ENCODE assay signal across 8 cellular contexts in the genomic region with DNA sequence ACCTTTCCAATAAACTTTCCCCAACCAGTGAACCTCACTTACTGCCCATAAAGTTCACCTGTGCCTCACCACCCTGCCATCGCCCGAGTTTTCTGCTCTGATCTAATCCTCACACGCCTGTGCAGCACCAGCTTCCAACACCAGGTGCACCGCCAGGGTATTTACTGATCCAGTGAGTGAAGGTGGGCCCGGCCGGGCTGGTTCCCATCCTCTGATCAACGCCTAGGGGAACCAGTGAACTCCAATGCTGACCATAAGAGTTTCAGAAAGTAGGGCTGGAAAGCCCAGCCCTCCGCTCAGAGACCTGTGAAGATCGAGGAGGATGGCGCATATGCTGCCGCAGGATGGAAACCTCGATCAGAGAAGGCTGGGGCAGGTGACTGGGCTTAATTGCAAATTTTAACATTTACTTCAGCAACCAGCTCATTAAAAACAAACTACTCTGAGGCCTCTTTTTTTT. TPM values are rescaled to one million over a fixed set of nuclear protein-coding genes. Genes with fewer than 3 reads are reported as not detected.
DNase-seq lines count a peak whose midpoint lies in the region; TF ChIP-seq lines count a peak whose summit lies in the region.

No MANE protein-coding gene starts in this region.

- peak overlapping the region; percentile 98 for H3K9ac ChIP-seq in mesenchymal stem cell (ENCODE audit: low read length)

- CTCF ChIA-PET in HEK293 (lab: Yijun Ruan, JAX) = interaction anchor here (0.6 to 1.0 kb wide), 4 partner anchors 12 to 43 kb away, joined by 3 to 6 read pairs (median 3); no protein-coding TSS in a partner anchor

- DNase-seq in GM12864 (ENCODE audit: low read depth) (no peak), NCI-H1436 (lab: John Stamatoyannopoulos, UW) (peak; percentile 40), chondrocyte (ENCODE audit: low spot score) (peak; percentile 84), mesenchymal stem cell (no peak), OCI-M2 (lab: John Stamatoyannopoulos, UW; ENCODE audit: unreplicated experiment) (no peak)
- DNase-seq in activated CD4-positive, CD25-positive, alpha-beta regulatory T cell (lab: John Stamatoyannopoulos, UW) = peak; percentile 27 to 57 (median 50)
- DNase-seq in stimulated activated CD8-positive, alpha-beta memory T cell treated with anti-CD3 and anti-CD28 coated beads, Interleukin-4, amount 100 ng/mL, for 48 hours = peak; percentile 78

- no peak overlapping the region for H2BK120ac ChIP-seq in mesenchymal stem cell (ENCODE audit: low read depth, low read length)

- H3K18ac ChIP-seq in mesenchymal stem cell (ENCODE audit: low read depth in 1 of 2, low read length in 2 of 2) = peak overlapping the region in 1 of 2 experiments; percentile 28

- H4K91ac ChIP-seq in mesenchymal stem cell (ENCODE audit: low read length) = no peak overlapping the region

- H3K36me3 ChIP-seq in HEK293 (ENCODE audit: control insufficient read depth in 2 of 2, insufficient read depth in 1 of 2, low read length in 2 of 2) (peaks cover 4 to 21% of the 10 kb centered on the region in 2 experiments), mesenchymal stem cell (ENCODE audit: control insufficient read depth in 1 of 2, insufficient read depth in 2 of 2, low read depth in 1 of 2, low read length in 2 of 2) (peaks cover 16 to 19% of the 10 kb centered on the region in 2 experiments)

- H3K4me1 ChIP-seq in HEK293 (ENCODE audit: control insufficient read depth, insufficient read depth, low read length) = peaks cover 1% of the 10 kb centered on the region
- peaks cover 13% of the 10 kb centered on the region for H3K4me1 ChIP-seq in mesenchymal stem cell (ENCODE audit: control insufficient read depth, insufficient read depth, low read depth, low read length)

- peaks cover 19% of the 10 kb centered on the region for H3K79me1 ChIP-seq in mesenchymal stem cell (replicated peaks; ENCODE audit: low read length, poor library complexity, severe bottlenecking)

- H2BK5ac ChIP-seq in mesenchymal stem cell (ENCODE audit: low read depth, low read length, poor library complexity, severe bottlenecking) = no peak overlapping the region

- peak overlapping the region; percentile 87 for H3K4me3 Mint-ChIP-seq in chondrocyte (ENCODE audit: unreplicated experiment)

- H2AFZ ChIP-seq in mesenchymal stem cell (ENCODE audit: low read depth, low read length) = peak overlapping the region; percentile 49

- peak overlapping the region; percentile 74 for H3K27ac ChIP-seq in HEK293 (ENCODE audit: extremely low read depth, low read depth, low read length)
- peak overlapping the region; percentile 80 for H3K27ac ChIP-seq in mesenchymal stem cell (ENCODE audit: low read length, poor library complexity, severe bottlenecking)

- H3K36me3 Mint-ChIP-seq in chondrocyte (ENCODE audit: low read depth) = peaks cover 3% of the 10 kb centered on the region

- no peaks in the 10 kb centered on the region for H3K27me3 Mint-ChIP-seq in chondrocyte (ENCODE audit: low read depth)

- H2AK5ac ChIP-seq in mesenchymal stem cell (ENCODE audit: low read length, severe bottlenecking) = no peak overlapping the region

- H3K9me3 Mint-ChIP-seq in chondrocyte (ENCODE audit: low read depth) = no peaks in the 10 kb centered on the region

- peak overlapping the region; percentile 72 for H3K4me2 ChIP-seq in mesenchymal stem cell (ENCODE audit: low read length, poor library complexity, severe bottlenecking)

- H3K27ac Mint-ChIP-seq in chondrocyte (ENCODE audit: unreplicated experiment) = peak overlapping the region; percentile 95

- H3K23ac ChIP-seq in mesenchymal stem cell (ENCODE audit: low read length in 2 of 2) = no peak overlapping the region

- H3K4me3 ChIP-seq in GM12864 (ENCODE audit: low read depth, low read length) (peak overlapping the region; percentile 74), HEK293 (ENCODE audit: low read depth, low read length) (peak overlapping the region; percentile 46), mesenchymal stem cell (ENCODE audit: insufficient read depth in 1 of 2, low read depth in 1 of 2, low read length in 2 of 2) (peak overlapping the region; percentile 43 to 93)

- H3K9me3 ChIP-seq in HEK293 (ENCODE audit: control insufficient read depth, insufficient read depth, low read depth, low read length) (no peaks in the 10 kb centered on the region), mesenchymal stem cell (ENCODE audit: control insufficient read depth, low read length) (no peaks in the 10 kb centered on the region)

- H4K8ac ChIP-seq in mesenchymal stem cell (ENCODE audit: low read length) = peak overlapping the region; percentile 4

- H3K14ac ChIP-seq in mesenchymal stem cell (ENCODE audit: low read length in 2 of 2) = no peak overlapping the region

- peak; percentile 61 for TF ChIP-seq CTCF in GM12864 (IDR thresholded peaks at IDR 0.05; ENCODE audit: low read depth, low read length, missing control alignments)
- TF ChIP-seq CTCF in HEK293 (tag by site-specific recombination; IDR thresholded peaks at IDR 0.05) = no peak
- peak; percentile 69 for TF ChIP-seq CTCF in chondrocyte (IDR thresholded peaks at IDR 0.05)

- peak overlapping the region; percentile 9 to 81 for H3K4ac ChIP-seq in mesenchymal stem cell (ENCODE audit: low read depth in 1 of 2, low read length in 2 of 2)

- no peak overlapping the region for H2BK15ac ChIP-seq in mesenchymal stem cell (ENCODE audit: low read depth, poor library complexity, severe bottlenecking)

- 19% methylated on average over 12 of the region's 12 CpGs for WGBS in mesenchymal stem cell

- no peaks in the 10 kb centered on the region for H3K27me3 ChIP-seq in mesenchymal stem cell (ENCODE audit: control insufficient read depth in 1 of 2, insufficient read depth in 1 of 2, low read length in 2 of 2)

- peaks cover 40% of the 10 kb centered on the region for H3K4me1 Mint-ChIP-seq in chondrocyte (ENCODE audit: low read depth)

- peak overlapping the region in 1 of 2 experiments; percentile 15 for H2BK12ac ChIP-seq in mesenchymal stem cell (ENCODE audit: low read length in 2 of 2)

- POLR2A ChIA-PET in HEK293 (lab: Yijun Ruan, JAX) = interaction anchor here (0.8 to 1.8 kb wide), 4 partner anchors 10 to 70 kb away, joined by 3 to 18 read pairs (median 4); partner anchors contain the start of genes ESYT1, RNF41 and ZC3H10

TF ChIP-seq in HEK293, 187 proteins besides CTCF, POLR2A, EP300 and RAD21 (continues in another document):
- no peak for TF ChIP-seq ZNF777 (tag by site-specific recombination; IDR thresholded peaks at IDR 0.05; ENCODE audit: borderline replicate concordance)
- TF ChIP-seq PATZ1 (tag by site-specific recombination; IDR thresholded peaks at IDR 0.05) = no peak
- no peak for TF ChIP-seq ZNF629 (tag by site-specific recombination; IDR thresholded peaks at IDR 0.05)
- TF ChIP-seq SALL2 (tag by site-specific recombination; IDR thresholded peaks at IDR 0.05; ENCODE audit: borderline replicate concordance) = no peak
- TF ChIP-seq, protein P1, sequence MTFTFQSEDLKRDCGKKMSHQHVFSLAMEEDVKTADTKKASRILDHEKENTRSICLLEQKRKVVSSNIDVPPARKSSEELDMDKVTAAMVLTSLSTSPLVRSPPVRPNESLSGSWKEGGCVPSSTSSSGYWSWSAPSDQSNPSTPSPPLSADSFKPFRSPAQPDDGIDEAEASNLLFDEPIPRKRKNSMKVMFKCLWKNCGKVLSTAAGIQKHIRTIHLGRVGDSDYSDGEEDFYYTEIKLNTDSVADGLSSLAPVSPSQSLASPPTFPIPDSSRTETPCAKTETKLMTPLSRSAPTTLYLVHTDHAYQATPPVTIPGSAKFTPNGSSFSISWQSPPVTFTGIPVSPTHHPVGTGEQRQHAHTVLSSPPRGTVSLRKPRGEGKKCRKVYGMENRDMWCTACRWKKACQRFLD (tag by site-specific recombination; IDR thresholded peaks at IDR 0.05) = no peak
- TF ChIP-seq ZBTB20 (tag by site-specific recombination; IDR thresholded peaks at IDR 0.05) = 0 out of 2 replicates have a peak, but pooled peaks have one; percentile 14
- peak; percentile 95 for TF ChIP-seq ZNF692 (tag by site-specific recombination; IDR thresholded peaks at IDR 0.05)
- TF ChIP-seq GLI4 (tag by site-specific recombination; IDR thresholded peaks at IDR 0.05) = no peak

RNA-seq across cellular contexts. Expression of gene MYL6B, which starts 0.7 kb away (rescaled TPM):
- total RNA-seq in chondrocyte = 70.5 to 79.7 TPM (median 75.2 TPM) in 3 replicates
- 106 TPM for polyA plus RNA-seq in mesenchymal stem cell (2013, experiment 1 of 2)
- polyA plus RNA-seq in mesenchymal stem cell (2013, experiment 2 of 2) = 106 TPM

RNA-seq across cellular contexts. Expression of gene MYL6, which starts 6.5 kb away (rescaled TPM):
- total RNA-seq in chondrocyte = 1,367 to 2,282 TPM (median 2,236 TPM) in 3 replicates
- polyA plus RNA-seq in mesenchymal stem cell (2013, experiment 1 of 2) = 2,486 TPM
- polyA plus RNA-seq in mesenchymal stem cell (2013, experiment 2 of 2) = 2,523 TPM

RNA-seq across cellular contexts. Expression of gene ESYT1, which starts 23.6 kb away (rescaled TPM):
- total RNA-seq in chondrocyte = 127 to 155 TPM (median 144 TPM) in 3 replicates
- polyA plus RNA-seq in mesenchymal stem cell (2013, experiment 1 of 2) = 63.4 TPM
- polyA plus RNA-seq in mesenchymal stem cell (2013, experiment 2 of 2) = 57.8 TPM

RNA-seq across cellular contexts. Expression of gene ZC3H10, which starts 33.6 kb away (rescaled TPM):
- total RNA-seq in chondrocyte = 5.0 to 11.2 TPM (median 8.0 TPM) in 3 replicates
- 2.5 TPM for polyA plus RNA-seq in mesenchymal stem cell (2013, experiment 1 of 2)
- polyA plus RNA-seq in mesenchymal stem cell (2013, experiment 2 of 2) = 2.4 TPM

RNA-seq across cellular contexts. Expression of gene RPL41, which starts 35.3 kb away (rescaled TPM):
- total RNA-seq in chondrocyte = 2,552 to 3,030 TPM (median 2,631 TPM) in 3 replicates
- polyA plus RNA-seq in mesenchymal stem cell (2013, experiment 1 of 2) = 10,850 TPM
- polyA plus RNA-seq in mesenchymal stem cell (2013, experiment 2 of 2) = 10,960 TPM

Comparison
In these comparisons a context has a peak if more than half of its experiments do, and no peak if none do; other contexts are left out.
1. DNase-seq: peak in NCI-H1436 (single experiment), activated CD4-positive, CD25-positive, alpha-beta regulatory T cell (4 of 4), chondrocyte (single experiment) and stimulated activated CD8-positive, alpha-beta memory T cell treated with anti-CD3 and anti-CD28 coated beads, Interleukin-4, amount 100 ng/mL, for 48 hours (single experiment); none in GM12864 (single experiment), mesenchymal stem cell (single experiment) and OCI-M2 (single experiment).
2. Peak in every context shown above with its lines, with median percentiles within 50 percentile points of each other: H3K4me3 ChIP-seq.